Comparison of ENCODE assay signal across 8 cellular contexts in genomic region chr22:49961601-49962011, GRCh38. TPM values are rescaled to one million over a fixed set of nuclear protein-coding genes. Genes with fewer than 3 reads are reported as not detected.
A peak's percentile ranks its signal among the peaks of the same experiment; 100 is the strongest.
DNase-seq lines count a peak whose midpoint lies in the region; ATAC-seq and TF ChIP-seq lines count a peak whose summit lies in the region.

No MANE protein-coding gene starts in this region.

- DNase-seq in HL-60 (ENCODE audit: low read depth in 1 of 2, low spot score in 1 of 2) = no peak
- no peak for DNase-seq in activated naive CD4-positive, alpha-beta T cell treated with anti-CD3 and anti-CD28 coated beads, Interleukin-2, amount 50 U/mL, for 72 hours (ENCODE audit: low spot score in 2 of 2)
- no peak for DNase-seq in stimulated activated naive B cell treated with anti-CD40 and anti-IgM and Interleukin-4, amounts not matched to agents 10 μg/mL and 1 μg/mL and 100 μg/mL, for 72 hours
- no peak for DNase-seq in SIG-M5 (lab: John Stamatoyannopoulos, UW)

- H3K27me3 ChIP-seq in HL-60 (ENCODE audit: insufficient read depth, poor library complexity, severe bottlenecking) = no peaks in the 10 kb centered on the region
- H3K27me3 ChIP-seq in iPS-15b (ENCODE audit: control insufficient read depth, insufficient read depth, low read length) = no peaks in the 10 kb centered on the region

- ATAC-seq in activated naive CD4-positive, alpha-beta T cell treated with anti-CD3 and anti-CD28 coated beads, Interleukin-2, amount 50 U/mL, for 72 hours = peak in 1 of 2 donors; percentile 1
- ATAC-seq in stimulated activated naive B cell treated with anti-CD40 and anti-IgM and Interleukin-4, amounts not matched to agents 10 μg/mL and 1 μg/mL and 100 μg/mL, for 72 hours (replicated peaks) = peak in 1 of 2 donors; percentile 1
- ATAC-seq in HG03565 (IDR thresholded peaks at IDR 0.05; ENCODE audit: unreplicated experiment) (no peak), HG03460 (IDR thresholded peaks at IDR 0.05; ENCODE audit: unreplicated experiment) (no peak), GM21529 (IDR thresholded peaks at IDR 0.05; ENCODE audit: unreplicated experiment) (no peak)

- peak overlapping the region; percentile 94 for H3K27ac ChIP-seq in HL-60 (replicated peaks)

- H3K9me3 Mint-ChIP-seq in activated naive CD4-positive, alpha-beta T cell treated with anti-CD3 and anti-CD28 coated beads, Interleukin-2, amount 50 U/mL, for 72 hours = no peaks in the 10 kb centered on the region
- no peaks in the 10 kb centered on the region for H3K9me3 Mint-ChIP-seq in stimulated activated naive B cell treated with anti-CD40 and anti-IgM and Interleukin-4, amounts not matched to agents 10 μg/mL and 1 μg/mL and 100 μg/mL, for 72 hours

- peak overlapping the region; percentile 70 for H3K9ac ChIP-seq in iPS-15b (ENCODE audit: low read depth, low read length)

- no peaks in the 10 kb centered on the region for H3K4me1 ChIP-seq in iPS-15b (ENCODE audit: control insufficient read depth, insufficient read depth, low read length)

- H3K4me3 Mint-ChIP-seq in stimulated activated naive B cell treated with anti-CD40 and anti-IgM and Interleukin-4, amounts not matched to agents 10 μg/mL and 1 μg/mL and 100 μg/mL, for 72 hours = peak overlapping the region; percentile 94 to 98

- H3K4me1 Mint-ChIP-seq in stimulated activated naive B cell treated with anti-CD40 and anti-IgM and Interleukin-4, amounts not matched to agents 10 μg/mL and 1 μg/mL and 100 μg/mL, for 72 hours = peaks cover 33 to 63% of the 10 kb centered on the region in 2 donors

- H3K27me3 Mint-ChIP-seq in stimulated activated naive B cell treated with anti-CD40 and anti-IgM and Interleukin-4, amounts not matched to agents 10 μg/mL and 1 μg/mL and 100 μg/mL, for 72 hours = no peaks in the 10 kb centered on the region

- TF ChIP-seq CTCF in HL-60 (IDR thresholded peaks at IDR 0.05; ENCODE audit: insufficient read depth, low read length) = no peak

- H3K27ac Mint-ChIP-seq in activated naive CD4-positive, alpha-beta T cell treated with anti-CD3 and anti-CD28 coated beads, Interleukin-2, amount 50 U/mL, for 72 hours = peak overlapping the region; percentile 93 to 97
- peak overlapping the region; percentile 97 for H3K27ac Mint-ChIP-seq in stimulated activated naive B cell treated with anti-CD40 and anti-IgM and Interleukin-4, amounts not matched to agents 10 μg/mL and 1 μg/mL and 100 μg/mL, for 72 hours

- H3K36me3 Mint-ChIP-seq in activated naive CD4-positive, alpha-beta T cell treated with anti-CD3 and anti-CD28 coated beads, Interleukin-2, amount 50 U/mL, for 72 hours = peaks cover 19 to 25% of the 10 kb centered on the region in 2 donors
- H3K36me3 Mint-ChIP-seq in stimulated activated naive B cell treated with anti-CD40 and anti-IgM and Interleukin-4, amounts not matched to agents 10 μg/mL and 1 μg/mL and 100 μg/mL, for 72 hours = peaks cover 30 to 46% of the 10 kb centered on the region in 2 donors

- H3K4me3 ChIP-seq in HL-60 (replicated peaks; ENCODE audit: insufficient read depth, low read length) (peak overlapping the region; percentile 87), iPS-15b (ENCODE audit: low read depth, low read length) (peak overlapping the region; percentile 82)

- peaks cover 24% of the 10 kb centered on the region for H3K36me3 ChIP-seq in iPS-15b (ENCODE audit: control insufficient read depth, insufficient read depth, low read length)

- no peaks in the 10 kb centered on the region for H3K9me3 ChIP-seq in iPS-15b (ENCODE audit: control insufficient read depth, insufficient read depth, low read length)

RNA-seq across cellular contexts. Expression of gene PIM3, which starts 1.0 kb away (rescaled TPM):
- 100 to 1,000 TPM in 1 of 2 donors, 10 to 100 TPM in 1; 77.2 to 522 TPM for total RNA-seq in activated naive CD4-positive, alpha-beta T cell treated with anti-CD3 and anti-CD28 coated beads, Interleukin-2, amount 50 U/mL, for 72 hours

RNA-seq across cellular contexts. Expression of gene CRELD2, which starts 43.2 kb away (rescaled TPM):
- 10 to 100 TPM; 19.1 to 31.0 TPM for total RNA-seq in activated naive CD4-positive, alpha-beta T cell treated with anti-CD3 and anti-CD28 coated beads, Interleukin-2, amount 50 U/mL, for 72 hours

RNA-seq across cellular contexts. Expression of gene ALG12, which starts 43.4 kb away (rescaled TPM):
- total RNA-seq in activated naive CD4-positive, alpha-beta T cell treated with anti-CD3 and anti-CD28 coated beads, Interleukin-2, amount 50 U/mL, for 72 hours = 10 to 100 TPM; 14.8 to 15.3 TPM

RNA-seq across cellular contexts. Expression of gene IL17REL, which starts 51.0 kb away (rescaled TPM):
- total RNA-seq in activated naive CD4-positive, alpha-beta T cell treated with anti-CD3 and anti-CD28 coated beads, Interleukin-2, amount 50 U/mL, for 72 hours = under 1 TPM; 0.11 to 0.12 TPM
